Comparison of ENCODE assay signal across 15 cellular contexts in genomic region chr11:63890368-63890767, GRCh38. TPM values are rescaled to one million over a fixed set of nuclear protein-coding genes. Genes with fewer than 3 reads are reported as not detected.
DNase-seq lines count a peak whose midpoint lies in the region; ATAC-seq, FAIRE-seq and TF ChIP-seq lines count a peak whose summit lies in the region.
"Had no signal": no experiment of that assay in that cellular context is flagged by ENCODE, and none has a peak within 500 bp of the region (broad histone marks: within the 10 kb centered on the region; RNA-seq: fewer than 3 reads in every experiment).

No MANE protein-coding gene starts in this region.

- TF ChIP-seq POLR2A in K562 (conservative IDR thresholded peaks at IDR 0.05): no peak
- no peak for TF ChIP-seq POLR2A in suprapubic skin (IDR thresholded peaks at IDR 0.05)

- peaks cover 46% of the 10 kb centered on the region for H3K36me3 Mint-ChIP-seq in activated naive CD4-positive, alpha-beta T cell treated with anti-CD3 and anti-CD28 coated beads, Interleukin-2, amount 10 ng/mL, durations not matched to agents 7 days and 5 days
- H3K36me3 Mint-ChIP-seq in activated naive CD4-positive, alpha-beta T cell treated with anti-CD3 and anti-CD28 coated beads, Interleukin-2, amount 50 U/mL, for 72 hours: peaks cover 5% of the 10 kb centered on the region in 2 donors

- no peak overlapping the region; the same call in 2 of the 3 replicates for H3K27ac ChIP-seq in K562 (ENCODE audit: extremely low read depth, low read depth, low read length)
- no peak overlapping the region for H3K27ac ChIP-seq in liver (ENCODE audit: low read depth in 1 of 2, low read length in 2 of 2)
- H3K27ac ChIP-seq in suprapubic skin: peak overlapping the region; percentile 86

- peaks cover 15% of the 10 kb centered on the region; the same call in 1 of the 2 replicates for H4K20me1 ChIP-seq in K562 (replicated peaks; ENCODE audit: control insufficient read depth, insufficient read depth, low read length)

- intact Hi-C loops in K562 (cut with micrococcal nuclease): no loop called here

- H3K27me3 ChIP-seq in K562 (ENCODE audit: control insufficient read depth in 2 of 2, insufficient read depth in 2 of 2, low read length in 2 of 2) (no peaks in the 10 kb centered on the region), liver (ENCODE audit: control insufficient read depth in 4 of 4, insufficient read depth in 4 of 4, low read length in 3 of 4) (no peaks in the 10 kb centered on the region), suprapubic skin (no peaks in the 10 kb centered on the region)

- no peak for FAIRE-seq in K562 (lab: Jason Lieb, UNC)
- FAIRE-seq: GM18507, GM19239, islet of Langerhans had no signal

- peak overlapping the region in 1 of 2 experiments; percentile 74; a peak in 1 of 4 replicates for H3K9ac ChIP-seq in K562 (ENCODE audit: insufficient read depth in 1 of 2, low read depth in 2 of 2, low read length in 2 of 2)
- H3K9ac ChIP-seq in liver (ENCODE audit: low read depth in 1 of 2, low read length in 2 of 2): no peak overlapping the region
- H3K9ac ChIP-seq: SK-N-SH had no signal

- TF ChIP-seq CTCF in K562 (IDR thresholded peaks at IDR 0.05 in 2 of 3, conservative IDR thresholded peaks at IDR 0.05 in 1 of 3; ENCODE audit: insufficient read depth in 2 of 3, low read depth in 1 of 3, low read length in 3 of 3) (no peak), liver (IDR thresholded peaks at IDR 0.05; ENCODE audit: low read depth, low read length, missing input control) (no peak), suprapubic skin (IDR thresholded peaks at IDR 0.05) (no peak)

- H3K9me3 ChIP-seq in K562 (replicated peaks; ENCODE audit: control insufficient read depth, insufficient read depth, low read depth, low read length) (no peaks in the 10 kb centered on the region), liver (ENCODE audit: control insufficient read depth in 4 of 4, low read length in 3 of 4) (no peaks in the 10 kb centered on the region), suprapubic skin (no peaks in the 10 kb centered on the region)
- H3K9me3 ChIP-seq: SK-N-SH had no signal

- TF ChIP-seq RAD21 in K562 (CRISPR knock-in tag; conservative IDR thresholded peaks at IDR 0.05 in 1 of 2, IDR thresholded peaks at IDR 0.05 in 1 of 2) (no peak), liver (IDR thresholded peaks at IDR 0.05) (no peak)

- H3K4me1 Mint-ChIP-seq in activated naive CD4-positive, alpha-beta T cell treated with anti-CD3 and anti-CD28 coated beads, Interleukin-2, amount 10 ng/mL, durations not matched to agents 7 days and 5 days: peaks cover 72% of the 10 kb centered on the region

- H3K9me3 Mint-ChIP-seq in activated naive CD4-positive, alpha-beta T cell treated with anti-CD3 and anti-CD28 coated beads, Interleukin-2, amount 10 ng/mL, durations not matched to agents 7 days and 5 days: no peaks in the 10 kb centered on the region
- H3K9me3 Mint-ChIP-seq in activated naive CD4-positive, alpha-beta T cell treated with anti-CD3 and anti-CD28 coated beads, Interleukin-2, amount 50 U/mL, for 72 hours: no peaks in the 10 kb centered on the region

- CTCF ChIA-PET in activated naive CD4-positive, alpha-beta T cell treated with anti-CD3 and anti-CD28 coated beads, Interleukin-2, amount 10 ng/mL, durations not matched to agents 7 days and 5 days (lab: Charles Lee): interaction anchor here (0.6 to 3.7 kb wide), 4 partner anchors 17 to 53 kb away, joined by 3 to 27 read pairs (median 4); no protein-coding TSS in a partner anchor
- CTCF ChIA-PET in K562 (lab: Yijun Ruan, JAX; ENCODE audit: low intra/inter-chr PET ratio): no interaction called here

- H3K36me3 ChIP-seq in K562 (ENCODE audit: control insufficient read depth, insufficient read depth, low read length) (peaks cover 35% of the 10 kb centered on the region; the same call in 2 of the 3 replicates), liver (ENCODE audit: control insufficient read depth in 4 of 4, insufficient read depth in 3 of 4, low read depth in 1 of 4, low read length in 3 of 4) (peaks cover 0 to 7% (median 4%) of the 10 kb centered on the region in 4 donors), suprapubic skin (peaks cover 8% of the 10 kb centered on the region)

- H2AFZ ChIP-seq in K562 (ENCODE audit: low read depth, low read length): no peak overlapping the region

- DNase-seq in activated naive CD4-positive, alpha-beta T cell treated with anti-CD3 and anti-CD28 coated beads, Interleukin-2, amount 10 ng/mL, durations not matched to agents 7 days and 5 days: no peak
- no peak for DNase-seq in activated naive CD4-positive, alpha-beta T cell treated with anti-CD3 and anti-CD28 coated beads, Interleukin-2, amount 50 U/mL, for 72 hours (ENCODE audit: low spot score in 2 of 2)
- DNase-seq in K562 (ENCODE audit: extremely low read depth in 1 of 4, low spot score in 3 of 4) (no peak), suprapubic skin (ENCODE audit: low spot score in 2 of 2) (no peak), HCEC 1CT (no peak), NCI-H524 treated with DMSO at 0.1 percent for 48 hours (lab: John Stamatoyannopoulos, UW) (no peak), G401 (ENCODE audit: low spot score) (no peak)
- DNase-seq: NCI-H1694; NCI-H510A; SK-N-SH; stimulated activated CD4-positive, alpha-beta T cell treated with anti-CD3 and anti-CD28 coated beads, Interleukin-15, amount 100 ng/mL, for 24 hours had no signal

- ATAC-seq in activated naive CD4-positive, alpha-beta T cell treated with anti-CD3 and anti-CD28 coated beads, Interleukin-2, amount 50 U/mL, for 72 hours: no peak
- ATAC-seq in K562: no peak

- peak overlapping the region; percentile 15; the same call in 1 of the 2 replicates for H3K4me2 ChIP-seq in K562 (ENCODE audit: insufficient read depth, low read length)
- H3K4me2 ChIP-seq: SK-N-SH had no signal

- H3K4me3 Mint-ChIP-seq in activated naive CD4-positive, alpha-beta T cell treated with anti-CD3 and anti-CD28 coated beads, Interleukin-2, amount 10 ng/mL, durations not matched to agents 7 days and 5 days: peak overlapping the region; percentile 95

- POLR2A ChIA-PET in K562 (lab: Yijun Ruan, JAX): interaction anchor here (0.9 to 1.6 kb wide), 2 partner anchors 14 to 18 kb away, joined by 4 to 5 read pairs; no protein-coding TSS in a partner anchor

- H3K4me1 ChIP-seq in K562 (replicated peaks in 1 of 2; ENCODE audit: control insufficient read depth in 2 of 2, insufficient read depth in 2 of 2, low read length in 2 of 2) (peaks cover 30 to 33% of the 10 kb centered on the region in 2 experiments), liver (ENCODE audit: control insufficient read depth in 4 of 4, insufficient read depth in 4 of 4, low read length in 3 of 4) (peaks cover 7 to 40% (median 30%) of the 10 kb centered on the region in 4 donors), suprapubic skin (peaks cover 64% of the 10 kb centered on the region)

- TF ChIP-seq EP300 in K562 (IDR thresholded peaks at IDR 0.05; ENCODE audit: low read length) (no peak), suprapubic skin (IDR thresholded peaks at IDR 0.05) (no peak)

- peak overlapping the region; percentile 70 for H3K27ac Mint-ChIP-seq in activated naive CD4-positive, alpha-beta T cell treated with anti-CD3 and anti-CD28 coated beads, Interleukin-2, amount 10 ng/mL, durations not matched to agents 7 days and 5 days
- H3K27ac Mint-ChIP-seq in activated naive CD4-positive, alpha-beta T cell treated with anti-CD3 and anti-CD28 coated beads, Interleukin-2, amount 50 U/mL, for 72 hours: peak overlapping the region in 1 of 2 donors; percentile 85

- peaks cover 78% of the 10 kb centered on the region for H3K79me2 ChIP-seq in K562 (ENCODE audit: control insufficient read depth, insufficient read depth, low read length)

- no peak overlapping the region for H3K4me3 ChIP-seq in K562
- H3K4me3 ChIP-seq in liver (ENCODE audit: low read depth in 1 of 3, low read length in 3 of 3): no peak overlapping the region
- no peak overlapping the region for H3K4me3 ChIP-seq in suprapubic skin

- in situ Hi-C loops in K562 (cut with MboI): no loop called here
- in situ Hi-C loops in G401 (cut with HindIII; ENCODE audit: low sequenced_read_pairs): no loop called here

- BruUV-seq in K562 (replicated peaks; lab: Mats Ljungman, UMichigan): TSS peak; percentile 20

- WGBS in K562 (ENCODE audit: insufficient coverage, low coverage, missing lambda C conversion rate): 73% methylated on average over 6 of the region's 7 CpGs
- 72% methylated on average over 7 of the region's 7 CpGs for WGBS in liver
- 70% methylated on average over 7 of the region's 7 CpGs for WGBS in suprapubic skin

- H3K9me1 ChIP-seq in K562 (ENCODE audit: control insufficient read depth, insufficient read depth, low read length): peaks cover 13% of the 10 kb centered on the region

- no peaks in the 10 kb centered on the region for H3K27me3 Mint-ChIP-seq in activated naive CD4-positive, alpha-beta T cell treated with anti-CD3 and anti-CD28 coated beads, Interleukin-2, amount 10 ng/mL, durations not matched to agents 7 days and 5 days

RNA-seq across cellular contexts. Expression of gene RCOR2, which starts 26.6 kb away (rescaled TPM):
- under 1 TPM; 0.09 to 0.99 TPM for total RNA-seq in activated naive CD4-positive, alpha-beta T cell treated with anti-CD3 and anti-CD28 coated beads, Interleukin-2, amount 50 U/mL, for 72 hours
- 3.6 and 8.3 TPM in 2 replicates for total RNA-seq in K562 (2011; cell fraction: chromatin; rRNA removed; ENCODE audit: low replicate concordance)
- total RNA-seq in K562 (2011; cell fraction: nucleolus; rRNA removed): 7.8 and 8.3 TPM in 2 replicates
- 2.8 and 3.3 TPM in 2 replicates for total RNA-seq in K562 (2011; cell fraction: nucleoplasm; rRNA removed)
- total RNA-seq in K562 (2014; rRNA removed) (3.6 and 3.7 TPM in 2 replicates), K562 (2014; rRNA removed; fragmentation: Illumina TruSeq; extraction: Trizol) (0.83 and 1.4 TPM in 2 replicates), K562 (2015; rRNA removed; fragmentation: Illumina TruSeq; extraction: Trizol) (2.2 and 2.4 TPM in 2 replicates), K562 (2021) (5.3 and 6.5 TPM in 2 replicates), liver (under 1 TPM in 1 of 2 donors, not detected in 1; 0.19 TPM), suprapubic skin (under 1 TPM in 2 of 4 donors, not detected in 2; 0.21 to 0.34 TPM)
- polyA plus RNA-seq in K562 (2011; rRNA removed) (2.0 and 4.0 TPM in 2 replicates), K562 (2014; fragmentation: Illumina TruSeq; extraction: Trizol) (2.6 and 3.4 TPM in 2 replicates), K562 (2014; fragmentation: Nextera tagmentation; extraction: Ambion mirVana) (under 1 TPM in 1 of 2 experiments, not detected in 1; 0.04 TPM), K562 (2014; rRNA removed) (2.8 and 4.2 TPM in 2 replicates), liver (under 1 TPM in 1 of 2 donors, not detected in 1; 0.05 TPM)
- 1.9 and 2.8 TPM in 2 replicates for polyA plus RNA-seq in K562 (2011; cell fraction: cytosol; rRNA removed)
- polyA plus RNA-seq in K562 (2011; cell fraction: nucleus; rRNA removed): 8.3 and 8.7 TPM in 2 replicates
- polyA plus RNA-seq in K562 (2012): 2.8 and 3.3 TPM in 2 replicates
- 1.6 and 2.9 TPM in 2 replicates for polyA minus RNA-seq in K562 (2011; rRNA and poly(A)+ RNA removed)
- polyA minus RNA-seq in K562 (2011; cell fraction: cytosol; rRNA and poly(A)+ RNA removed): 2.0 and 4.6 TPM in 2 replicates
- 1.9 and 2.6 TPM in 2 replicates for polyA minus RNA-seq in K562 (2011; cell fraction: nucleus; rRNA and poly(A)+ RNA removed)
- 53.3 and 54.9 TPM in 2 replicates for total RNA-seq in G401 (2014; rRNA removed; shearing (Covaris generic))

RNA-seq across cellular contexts. Expression of gene NAA40, which starts 48.4 kb away (rescaled TPM):
- 10 to 100 TPM; 23.5 to 25.4 TPM for total RNA-seq in activated naive CD4-positive, alpha-beta T cell treated with anti-CD3 and anti-CD28 coated beads, Interleukin-2, amount 50 U/mL, for 72 hours
- 108 and 212 TPM in 2 replicates for total RNA-seq in K562 (2011; cell fraction: chromatin; rRNA removed; ENCODE audit: low replicate concordance)
- 99.7 and 104 TPM in 2 replicates for total RNA-seq in K562 (2011; cell fraction: nucleolus; rRNA removed)
- total RNA-seq in K562 (2011; cell fraction: nucleoplasm; rRNA removed): 94.1 and 96.0 TPM in 2 replicates
- 14.7 and 20.1 TPM in 2 replicates for total RNA-seq in K562 (2014; rRNA removed)
- total RNA-seq in K562 (2014; rRNA removed; fragmentation: Illumina TruSeq; extraction: Trizol): 21.2 and 23.1 TPM in 2 replicates
- total RNA-seq in K562 (2015; rRNA removed; fragmentation: Illumina TruSeq; extraction: Trizol): 26.6 and 27.4 TPM in 2 replicates
- 33.5 and 35.8 TPM in 2 replicates for total RNA-seq in K562 (2021)
- 23.1 and 26.0 TPM in 2 replicates for polyA plus RNA-seq in K562 (2011; rRNA removed)
- 19.7 and 21.3 TPM in 2 replicates for polyA plus RNA-seq in K562 (2011; cell fraction: cytosol; rRNA removed)
- polyA plus RNA-seq in K562 (2011; cell fraction: nucleus; rRNA removed): 54.7 and 72.6 TPM in 2 replicates
- polyA plus RNA-seq in K562 (2012): 21.4 and 22.6 TPM in 2 replicates
- polyA plus RNA-seq in K562 (2014; fragmentation: Illumina TruSeq; extraction: Trizol): 38.7 and 39.0 TPM in 2 replicates
- 10 to 100 TPM in 1 of 2 experiments, 1 to 10 TPM in 1; 6.2 to 11.0 TPM for polyA plus RNA-seq in K562 (2014; fragmentation: Nextera tagmentation; extraction: Ambion mirVana)
- 35.1 and 35.5 TPM in 2 replicates for polyA plus RNA-seq in K562 (2014; rRNA removed)
- polyA minus RNA-seq in K562 (2011; rRNA and poly(A)+ RNA removed): 15.7 and 16.2 TPM in 2 replicates
- polyA minus RNA-seq in K562 (2011; cell fraction: cytosol; rRNA and poly(A)+ RNA removed): 7.6 and 10.0 TPM in 2 replicates
- 16.0 and 23.3 TPM in 2 replicates for polyA minus RNA-seq in K562 (2011; cell fraction: nucleus; rRNA and poly(A)+ RNA removed)
- 1 to 10 TPM; 5.4 to 7.3 TPM for total RNA-seq in liver
- polyA plus RNA-seq in liver: 1 to 10 TPM; 3.0 to 4.1 TPM
- 10 to 100 TPM in 1 of 4 donors, 1 to 10 TPM in 3; 5.4 to 19.2 (median 8.2) TPM for total RNA-seq in suprapubic skin
- total RNA-seq in G401 (2014; rRNA removed; shearing (Covaris generic)): 44.2 and 50.7 TPM in 2 replicates

RNA-seq across cellular contexts. Expression of gene MARK2, which starts 51.5 kb away (rescaled TPM):
- total RNA-seq in activated naive CD4-positive, alpha-beta T cell treated with anti-CD3 and anti-CD28 coated beads, Interleukin-2, amount 50 U/mL, for 72 hours: 10 to 100 TPM; 26.6 to 30.6 TPM
- 57.5 and 86.5 TPM in 2 replicates for total RNA-seq in K562 (2011; cell fraction: chromatin; rRNA removed; ENCODE audit: low replicate concordance)
- total RNA-seq in K562 (2011; cell fraction: nucleolus; rRNA removed): 42.0 and 48.9 TPM in 2 replicates
- total RNA-seq in K562 (2011; cell fraction: nucleoplasm; rRNA removed): 51.4 and 63.0 TPM in 2 replicates
- 17.8 and 25.4 TPM in 2 replicates for total RNA-seq in K562 (2014; rRNA removed)
- 12.1 and 13.8 TPM in 2 replicates for total RNA-seq in K562 (2014; rRNA removed; fragmentation: Illumina TruSeq; extraction: Trizol)
- total RNA-seq in K562 (2015; rRNA removed; fragmentation: Illumina TruSeq; extraction: Trizol): 15.1 and 17.4 TPM in 2 replicates
- total RNA-seq in K562 (2021): 36.3 and 43.5 TPM in 2 replicates
- polyA plus RNA-seq in K562 (2011; rRNA removed): 13.8 and 18.5 TPM in 2 replicates
- polyA plus RNA-seq in K562 (2011; cell fraction: cytosol; rRNA removed): 13.0 and 20.1 TPM in 2 replicates
- polyA plus RNA-seq in K562 (2011; cell fraction: nucleus; rRNA removed): 19.9 and 32.0 TPM in 2 replicates
- 22.5 and 23.3 TPM in 2 replicates for polyA plus RNA-seq in K562 (2012)
- polyA plus RNA-seq in K562 (2014; fragmentation: Illumina TruSeq; extraction: Trizol): 25.4 and 27.5 TPM in 2 replicates
- under 1 TPM; 0.32 to 0.45 TPM for polyA plus RNA-seq in K562 (2014; fragmentation: Nextera tagmentation; extraction: Ambion mirVana)
- 20.9 and 23.0 TPM in 2 replicates for polyA plus RNA-seq in K562 (2014; rRNA removed)
- polyA minus RNA-seq in K562 (2011; rRNA and poly(A)+ RNA removed): 18.7 and 19.8 TPM in 2 replicates
- polyA minus RNA-seq in K562 (2011; cell fraction: cytosol; rRNA and poly(A)+ RNA removed): 24.5 TPM in 2 replicates
- 13.2 and 17.1 TPM in 2 replicates for polyA minus RNA-seq in K562 (2011; cell fraction: nucleus; rRNA and poly(A)+ RNA removed)
- 10 to 100 TPM in 1 of 2 donors, 1 to 10 TPM in 1; 9.5 to 11.6 TPM for total RNA-seq in liver
- polyA plus RNA-seq in liver: 1 to 10 TPM; 3.4 to 6.6 TPM
- 10 to 100 TPM; 66.3 to 78.7 (median 71.8) TPM for total RNA-seq in suprapubic skin
- 21.0 and 22.5 TPM in 2 replicates for total RNA-seq in G401 (2014; rRNA removed; shearing (Covaris generic))
